ENCODE assay signal across 8 cellular contexts in genomic region chr17:21275579-21276339, GRCh38. TPM values are rescaled to one million over a fixed set of nuclear protein-coding genes. Genes with fewer than 3 reads are reported as not detected.
DNase-seq lines count a peak whose midpoint lies in the region; ATAC-seq and TF ChIP-seq lines count a peak whose summit lies in the region.

No MANE protein-coding gene starts in this region.

- H4K20me1 ChIP-seq in Karpas-422 (ENCODE audit: insufficient read depth, low read depth, low read length) (no peaks in the 10 kb centered on the region), osteoblast (ENCODE audit: insufficient read depth, low read length) (no peaks in the 10 kb centered on the region)

- H3K4me3 ChIP-seq in Karpas-422 (ENCODE audit: low read length) (peak overlapping the region; percentile 78), SJSA1 (peak overlapping the region; percentile 44), osteoblast (ENCODE audit: insufficient read depth, low read length) (peak overlapping the region; percentile 79), thymus (ENCODE audit: low read length) (peak overlapping the region; percentile 71)

- no peak overlapping the region for H3K27ac ChIP-seq in Karpas-422 (ENCODE audit: low read length)
- no peak overlapping the region for H3K27ac ChIP-seq in SJSA1
- H3K27ac ChIP-seq in osteoblast (ENCODE audit: low read depth, low read length), result no peak overlapping the region
- no peak overlapping the region for H3K27ac ChIP-seq in thymus (ENCODE audit: low read depth)

- ATAC-seq in GM21825 (IDR thresholded peaks at IDR 0.05; ENCODE audit: unreplicated experiment), result peak; percentile 91

- H3K9me3 ChIP-seq in Karpas-422 (ENCODE audit: low read length) (no peaks in the 10 kb centered on the region), SJSA1 (replicated peaks) (no peaks in the 10 kb centered on the region), osteoblast (ENCODE audit: low read depth, low read length) (no peaks in the 10 kb centered on the region), thymus (ENCODE audit: control insufficient read depth) (no peaks in the 10 kb centered on the region)

- H3K9me2 ChIP-seq in Karpas-422 (replicated peaks; ENCODE audit: insufficient read depth, low read length), result no peaks in the 10 kb centered on the region

- H3K4me1 ChIP-seq in Karpas-422 (ENCODE audit: low read length) (peaks cover 43% of the 10 kb centered on the region), SJSA1 (replicated peaks) (peaks cover 22% of the 10 kb centered on the region), osteoblast (ENCODE audit: insufficient read depth, low read length) (peaks cover 12% of the 10 kb centered on the region), thymus (ENCODE audit: control insufficient read depth, insufficient read depth, low read length) (peaks cover 19% of the 10 kb centered on the region)

- no peak for TF ChIP-seq CTCF in osteoblast (IDR thresholded peaks at IDR 0.05; ENCODE audit: extremely low read depth, low read depth, low read length)

- H3K36me3 ChIP-seq in Karpas-422 (ENCODE audit: insufficient read depth, low read length) (no peaks in the 10 kb centered on the region), SJSA1 (no peaks in the 10 kb centered on the region), osteoblast (ENCODE audit: insufficient read depth, low read length) (no peaks in the 10 kb centered on the region), thymus (ENCODE audit: control insufficient read depth, insufficient read depth) (no peaks in the 10 kb centered on the region)

- H2AFZ ChIP-seq in Karpas-422 (ENCODE audit: low read length) (peak overlapping the region; percentile 100), osteoblast (ENCODE audit: low read length) (peak overlapping the region; percentile 98)

- peak overlapping the region; percentile 98 for H3K4me2 ChIP-seq in Karpas-422 (ENCODE audit: low read depth, low read length, poor library complexity, severe bottlenecking)
- H3K4me2 ChIP-seq in osteoblast (ENCODE audit: insufficient read depth, low read length), result peak overlapping the region; percentile 93

- no peaks in the 10 kb centered on the region for H3K79me2 ChIP-seq in Karpas-422 (ENCODE audit: low read length)
- H3K79me2 ChIP-seq in osteoblast (ENCODE audit: insufficient read depth, low read length), result no peaks in the 10 kb centered on the region

- peak; percentile 91 for DNase-seq in G401 (ENCODE audit: low spot score)
- peak; percentile 97 for DNase-seq in Karpas-422
- peak; percentile 78 to 90 for DNase-seq in SJSA1 (ENCODE audit: low read depth in 1 of 2, low spot score in 2 of 2)
- peak; percentile 97 for DNase-seq in activated naive CD4-positive, alpha-beta T cell treated with Interleukin-2 at 50 U/mL for 16 hours
- DNase-seq in glomerular visceral epithelial cell (ENCODE audit: extremely low spot score), result peak; percentile 83
- peak; percentile 99 for DNase-seq in osteoblast (ENCODE audit: insufficient read length, low spot score, missing footprints)

- WGBS in thymus, result under 1% methylated on average over 61 of the region's 61 CpGs

- peak overlapping the region; percentile 83 for H3K9ac ChIP-seq in Karpas-422 (ENCODE audit: low read length)

- in situ Hi-C loops in G401 (cut with HindIII; ENCODE audit: low sequenced_read_pairs), result no loop called here

- H3K27me3 ChIP-seq in Karpas-422 (ENCODE audit: low read length) (no peaks in the 10 kb centered on the region), SJSA1 (replicated peaks) (no peaks in the 10 kb centered on the region), osteoblast (ENCODE audit: insufficient read depth, low read length) (no peaks in the 10 kb centered on the region), thymus (ENCODE audit: control insufficient read depth, insufficient read depth) (peaks cover 3% of the 10 kb centered on the region)

RNA-seq across cellular contexts. Expression of gene MAP2K3, which starts 8.8 kb away (rescaled TPM):
- total RNA-seq in G401 (2014; rRNA removed; shearing (Covaris generic)), result 35.2 and 37.9 TPM in 2 replicates
- total RNA-seq in Karpas-422 (2014; rRNA removed; shearing (Covaris generic); ENCODE audit: low replicate concordance), result 49.4 and 66.7 TPM in 2 replicates
- 14.7 and 21.1 TPM in 2 replicates for total RNA-seq in SJSA1 (2014; rRNA removed; shearing (Covaris generic))
- 24.5 and 27.5 TPM in 2 replicates for total RNA-seq in osteoblast
- 33.4 TPM for polyA plus RNA-seq in thymus

RNA-seq across cellular contexts. Expression of gene NATD1, which starts 22.5 kb away (rescaled TPM):
- 3.4 TPM in 2 replicates for total RNA-seq in G401 (2014; rRNA removed; shearing (Covaris generic))
- 0.45 and 1.2 TPM in 2 replicates for total RNA-seq in Karpas-422 (2014; rRNA removed; shearing (Covaris generic); ENCODE audit: low replicate concordance)
- 0.22 and 1.7 TPM in 2 replicates for total RNA-seq in SJSA1 (2014; rRNA removed; shearing (Covaris generic))
- total RNA-seq in osteoblast, result 13.0 and 15.2 TPM in 2 replicates
- polyA plus RNA-seq in thymus, result 4.8 TPM
